ENCODE assay signal across 26 cellular contexts in genomic region chr20:32571566-32571965, GRCh38. TPM values are rescaled to one million over a fixed set of nuclear protein-coding genes. Genes with fewer than 3 reads are reported as not detected.
A peak's percentile ranks its signal among the peaks of the same experiment; 100 is the strongest.
DNase-seq lines count a peak whose midpoint lies in the region; ATAC-seq, FAIRE-seq and TF ChIP-seq lines count a peak whose summit lies in the region.
"Had no signal": no experiment of that assay in that cellular context is flagged by ENCODE, and none has a peak within 500 bp of the region (broad histone marks: within the 10 kb centered on the region; RNA-seq: fewer than 3 reads in every experiment).

No MANE protein-coding gene starts in this region.

- H2AK5ac ChIP-seq in H1 (ENCODE audit: low read depth, low read length) = peak overlapping the region; percentile 86; the same call in 1 of the 2 replicates

- DNase-seq in CD4-positive, CD25-positive, alpha-beta regulatory T cell = no peak
- DNase-seq in H7 (peak; percentile 68), H1 (ENCODE audit: low read depth in 1 of 2, low spot score in 2 of 2) (no peak), GOT3 (lab: John Stamatoyannopoulos, UW) (no peak)
- DNase-seq in effector memory CD8-positive, alpha-beta T cell = no peak
- DNase-seq: activated CD4-positive, alpha-beta T cell treated with anti-CD3 and anti-CD28 coated beads, Interleukin-2, amount 10 ng/mL, durations not matched to agents 24 days and 14 days; effector CD8-positive, alpha-beta T cell; foreskin keratinocyte; H9; NCI-H1694 treated with DMSO at 0.1 percent for 48 hours; NCI-H526; right cardiac atrium; RPMI8226; stimulated activated CD4-positive, alpha-beta T cell treated with anti-CD3 and anti-CD28 coated beads, Interleukin-12 subunit alpha, Interleukin-12 subunit beta, amount 100 ng/mL, for 4 hours; stimulated activated CD4-positive, alpha-beta T cell treated with anti-CD3 and anti-CD28 coated beads, Interleukin-4, amount 100 ng/mL, for 4 hours; stimulated activated naive CD4-positive, alpha-beta T cell treated with Interleukin-2 at 50 U/mL for 16 hours had no signal

- H3K4me3 ChIP-seq in CD4-positive, CD25-positive, alpha-beta regulatory T cell (ENCODE audit: low read depth, low read length) = no peak overlapping the region
- H3K4me3 ChIP-seq in H7 (ENCODE audit: insufficient read depth, low read depth, low read length) (no peak overlapping the region), H1 (ENCODE audit: extremely low read depth in 1 of 4, insufficient read depth in 2 of 4, low read depth in 3 of 4, low read length in 4 of 4) (no peak overlapping the region)
- H3K4me3 ChIP-seq: SK-N-MC, thoracic aorta had no signal

- H3K9me3 Mint-ChIP-seq in CD4-positive, CD25-positive, alpha-beta regulatory T cell = no peaks in the 10 kb centered on the region
- no peaks in the 10 kb centered on the region for H3K9me3 Mint-ChIP-seq in nephron
- no peaks in the 10 kb centered on the region for H3K9me3 Mint-ChIP-seq in effector memory CD8-positive, alpha-beta T cell
- H3K9me3 Mint-ChIP-seq: activated CD4-positive, alpha-beta T cell treated with anti-CD3 and anti-CD28 coated beads, Interleukin-2, amount 10 ng/mL, durations not matched to agents 24 days and 14 days; activated T-helper 2 cell treated with anti-CD3 and anti-CD28 coated beads, Interferon-gamma antibody, Interleukin-2, Interleukin-4, amounts not matched to agents 10 μg/mL and 5 μg/mL and 100 μg/mL, durations not matched to agents 14 hours and 24 hours and 36 hours; H9; memory B cell had no signal

- H4K91ac ChIP-seq in H1 (replicated peaks; ENCODE audit: insufficient read length, low read length) = peak overlapping the region; percentile 7

- no peaks in the 10 kb centered on the region for H3K27me3 Mint-ChIP-seq in CD4-positive, CD25-positive, alpha-beta regulatory T cell
- no peaks in the 10 kb centered on the region for H3K27me3 Mint-ChIP-seq in nephron (ENCODE audit: low read depth)
- H3K27me3 Mint-ChIP-seq in effector memory CD8-positive, alpha-beta T cell = no peaks in the 10 kb centered on the region
- H3K27me3 Mint-ChIP-seq: activated CD4-positive, alpha-beta T cell treated with anti-CD3 and anti-CD28 coated beads, Interleukin-2, amount 10 ng/mL, durations not matched to agents 24 days and 14 days; brain; memory B cell had no signal

- no peaks in the 10 kb centered on the region for H3K9me3 ChIP-seq in CD4-positive, CD25-positive, alpha-beta regulatory T cell (ENCODE audit: control insufficient read depth in 2 of 2, low read length in 2 of 2)
- no peaks in the 10 kb centered on the region for H3K9me3 ChIP-seq in H1 (ENCODE audit: insufficient read depth in 2 of 2, low read depth in 1 of 2, low read length in 1 of 2)
- H3K9me3 ChIP-seq: thoracic aorta had no signal

- H3K4ac ChIP-seq in H1 (replicated peaks; ENCODE audit: insufficient read length, low read depth, low read length) = no peak overlapping the region

- no peak overlapping the region for H4K5ac ChIP-seq in H1 (ENCODE audit: insufficient read length, low read depth, low read length)

- peaks cover 44% of the 10 kb centered on the region for H3K4me1 ChIP-seq in CD4-positive, CD25-positive, alpha-beta regulatory T cell (ENCODE audit: control insufficient read depth, insufficient read depth, low read length, poor library complexity, severe bottlenecking)
- peaks cover 0 to 23% (median 9%) of the 10 kb centered on the region in 4 experiments; a peak in 5 of 7 replicates for H3K4me1 ChIP-seq in H1 (replicated peaks in 1 of 4; ENCODE audit: control insufficient read depth in 3 of 4, insufficient read depth in 4 of 4, low read length in 3 of 4)
- H3K4me1 ChIP-seq: foreskin keratinocyte had no signal

- no peak for FAIRE-seq in H1 (lab: Jason Lieb, UNC)
- FAIRE-seq: G401.6 had no signal

- no peak overlapping the region for H3K56ac ChIP-seq in H1 (replicated peaks; ENCODE audit: insufficient read length, low read depth, low read length)

- no peak overlapping the region for H3K27ac ChIP-seq in CD4-positive, CD25-positive, alpha-beta regulatory T cell (ENCODE audit: insufficient read depth, low read length, poor library complexity, severe bottlenecking)
- no peak overlapping the region for H3K27ac ChIP-seq in H1 (ENCODE audit: low read depth, low read length)
- H3K27ac ChIP-seq: foreskin keratinocyte, HL-60, SK-N-MC, thoracic aorta had no signal

- peaks cover 8% of the 10 kb centered on the region; the same call in 1 of the 2 replicates for H3K23me2 ChIP-seq in H1 (ENCODE audit: low read depth, low read length)

- POLR2A ChIA-PET in H1 (lab: Charles Lee; ENCODE audit: partially characterized antibody) = no interaction called here

- no peak for TF ChIP-seq EP300 in H1 (IDR thresholded peaks at IDR 0.05; ENCODE audit: borderline replicate concordance in 1 of 2, low read depth in 2 of 2, low read length in 2 of 2)

- TF ChIP-seq RAD21 in H1 (IDR thresholded peaks at IDR 0.05 in 1 of 2, conservative IDR thresholded peaks at IDR 0.05 in 1 of 2; ENCODE audit: low read depth in 2 of 2, low read length in 2 of 2) = no peak

- peak overlapping the region; percentile 75; the same call in 1 of the 2 replicates for H2BK12ac ChIP-seq in H1 (ENCODE audit: low read depth, low read length)

- no peak for ATAC-seq in CD4-positive, CD25-positive, alpha-beta regulatory T cell (ENCODE audit: low read depth in 2 of 2)
- ATAC-seq in effector memory CD8-positive, alpha-beta T cell (replicated peaks) = no peak
- ATAC-seq in HG03039 (IDR thresholded peaks at IDR 0.05; ENCODE audit: unreplicated experiment) = no peak
- ATAC-seq: esophagus mucosa, foreskin keratinocyte, right cardiac atrium had no signal

- no peak overlapping the region for H4K8ac ChIP-seq in H1 (ENCODE audit: extremely low read depth, insufficient read depth, low read length)

- peaks cover 0 to 5% of the 10 kb centered on the region in 2 experiments for H4K20me1 ChIP-seq in H1 (replicated peaks in 1 of 2; ENCODE audit: control insufficient read depth in 1 of 2, insufficient read depth in 2 of 2, low read length in 2 of 2)

- H3K9ac ChIP-seq in H1 (replicated peaks in 1 of 4; ENCODE audit: extremely low read depth in 1 of 4, low read depth in 3 of 4, low read length in 3 of 4) = no peak overlapping the region

- H3K14ac ChIP-seq in H1 (ENCODE audit: insufficient read length) = no peak overlapping the region

- H3K27ac Mint-ChIP-seq in CD4-positive, CD25-positive, alpha-beta regulatory T cell = peak overlapping the region in 2 of 3 donors; percentile 73 to 84
- H3K27ac Mint-ChIP-seq in nephron = peak overlapping the region in 2 of 3 experiments; percentile 15 to 82
- no peak overlapping the region for H3K27ac Mint-ChIP-seq in effector memory CD8-positive, alpha-beta T cell
- H3K27ac Mint-ChIP-seq: activated CD4-positive, alpha-beta T cell treated with anti-CD3 and anti-CD28 coated beads, Interleukin-2, amount 10 ng/mL, durations not matched to agents 24 days and 14 days; activated T-helper 2 cell treated with anti-CD3 and anti-CD28 coated beads, Interferon-gamma antibody, Interleukin-2, Interleukin-4, amounts not matched to agents 10 μg/mL and 5 μg/mL and 100 μg/mL, durations not matched to agents 14 hours and 24 hours and 36 hours; memory B cell had no signal

- no peaks in the 10 kb centered on the region for H3K27me3 ChIP-seq in CD4-positive, CD25-positive, alpha-beta regulatory T cell (ENCODE audit: control insufficient read depth, insufficient read depth, low read length)
- H3K27me3 ChIP-seq in H7 (ENCODE audit: control insufficient read depth, insufficient read depth, low read length) (no peaks in the 10 kb centered on the region), H1 (replicated peaks in 1 of 4; ENCODE audit: control insufficient read depth in 3 of 4, extremely low read depth in 1 of 4, insufficient read depth in 3 of 4, low read length in 3 of 4) (peaks cover 0 to 2% (median 1%) of the 10 kb centered on the region in 4 experiments; a peak in 2 of 7 replicates)

- H3K36me3 Mint-ChIP-seq in CD4-positive, CD25-positive, alpha-beta regulatory T cell = peaks cover 5% of the 10 kb centered on the region
- no peaks in the 10 kb centered on the region for H3K36me3 Mint-ChIP-seq in nephron (ENCODE audit: low read depth)
- H3K36me3 Mint-ChIP-seq in effector memory CD8-positive, alpha-beta T cell (ENCODE audit: insufficient read depth) = peaks cover 9% of the 10 kb centered on the region
- H3K36me3 Mint-ChIP-seq: brain, memory B cell had no signal

- no peak overlapping the region for H3K18ac ChIP-seq in H1 (ENCODE audit: extremely low read depth, low read length)

- H2BK120ac ChIP-seq in H1 (replicated peaks; ENCODE audit: low read depth, low read length) = no peak overlapping the region

- no peak overlapping the region for H2AFZ ChIP-seq in H1 (ENCODE audit: low read length)

- 0 out of 2 replicates have a peak overlapping the region, but pooled peaks have one; percentile 61 for H2BK15ac ChIP-seq in H1 (ENCODE audit: low read length)

- 0 out of 2 replicates have a peak overlapping the region, but pooled peaks have one; percentile 10 for H2BK20ac ChIP-seq in H1 (ENCODE audit: low read length)

- TF ChIP-seq CTCF in H1 (IDR thresholded peaks at IDR 0.05; ENCODE audit: control extremely low read depth in 1 of 3, insufficient read depth in 1 of 3, low read depth in 1 of 3, low read length in 3 of 3) (no peak), nephron (IDR thresholded peaks at IDR 0.05; ENCODE audit: unreplicated experiment in 3 of 3) (no peak)

- no peak overlapping the region for H3K4me2 ChIP-seq in H1 (ENCODE audit: insufficient read depth in 1 of 2, low read depth in 2 of 2, low read length in 2 of 2)

- H3K79me2 ChIP-seq in H1 (ENCODE audit: control insufficient read depth in 1 of 2, insufficient read depth in 2 of 2, low read length in 2 of 2) = no peaks in the 10 kb centered on the region

- H3K79me1 ChIP-seq in H1 (ENCODE audit: low read depth, low read length) = no peaks in the 10 kb centered on the region; the same call in 1 of the 2 replicates

- CTCF ChIA-PET in H1 (lab: Charles Lee; ENCODE audit: partially characterized antibody) = interaction anchor here (1.0 to 1.3 kb wide), 2 partner anchors 15 to 50 kb away, joined by 3 read pairs; no protein-coding TSS in a partner anchor

- H3K4me1 Mint-ChIP-seq in CD4-positive, CD25-positive, alpha-beta regulatory T cell = peaks cover 0 to 45% (median 37%) of the 10 kb centered on the region in 4 donors
- H3K4me1 Mint-ChIP-seq in nephron = peaks cover 33% of the 10 kb centered on the region
- H3K4me1 Mint-ChIP-seq in effector memory CD8-positive, alpha-beta T cell (ENCODE audit: low read depth in 2 of 2) = peaks cover 17 to 42% of the 10 kb centered on the region in 2 donors

- 83% methylated on average over 9 of the region's 9 CpGs; no CpG with 5 or more reads in 1 of the 2 experiments for WGBS in H1 (ENCODE audit: extremely low coverage in 1 of 2, insufficient coverage in 1 of 2, insufficient read length in 1 of 2, insufficient replicate concordance in 2 of 2, low coverage in 1 of 2, low lambda C conversion rate in 2 of 2, missing lambda C conversion rate in 1 of 2), 2 experiments

- no peak overlapping the region for H3K4me3 Mint-ChIP-seq in CD4-positive, CD25-positive, alpha-beta regulatory T cell
- no peak overlapping the region for H3K4me3 Mint-ChIP-seq in nephron
- H3K4me3 Mint-ChIP-seq in effector memory CD8-positive, alpha-beta T cell = no peak overlapping the region
- H3K4me3 Mint-ChIP-seq: activated CD4-positive, alpha-beta T cell treated with anti-CD3 and anti-CD28 coated beads, Interleukin-2, amount 10 ng/mL, durations not matched to agents 24 days and 14 days; brain; H9; memory B cell had no signal

- H3K23ac ChIP-seq in H1 (ENCODE audit: insufficient read length) = no peak overlapping the region

- no peak for TF ChIP-seq POLR2A in H1 (IDR thresholded peaks at IDR 0.05; ENCODE audit: control extremely low read depth in 1 of 2, low read depth in 2 of 2, low read length in 2 of 2)

- 0 out of 2 replicates have a peak overlapping the region, but pooled peaks have one; percentile 52 for H2BK5ac ChIP-seq in H1 (ENCODE audit: low read depth, low read length)

- H3K36me3 ChIP-seq in CD4-positive, CD25-positive, alpha-beta regulatory T cell (ENCODE audit: control insufficient read depth, insufficient read depth, low read length) = no peaks in the 10 kb centered on the region
- H3K36me3 ChIP-seq in H7 (replicated peaks; ENCODE audit: control insufficient read depth, insufficient read depth, low read length) (no peaks in the 10 kb centered on the region), H1 (ENCODE audit: control insufficient read depth in 2 of 4, insufficient read depth in 4 of 4, low read length in 3 of 4) (no peaks in the 10 kb centered on the region)
- H3K36me3 ChIP-seq: thoracic aorta had no signal

RNA-seq across cellular contexts. Expression of gene NOL4L, which starts 13.6 kb away (rescaled TPM):
- total RNA-seq in CD4-positive, CD25-positive, alpha-beta regulatory T cell = 84.8 TPM
- 10 to 100 TPM in 3 of 4 donors, 1 to 10 TPM in 1; 7.1 to 11.4 (median 10.6) TPM for polyA plus RNA-seq in CD4-positive, CD25-positive, alpha-beta regulatory T cell
- 26.6 and 28.1 TPM in 2 replicates for total RNA-seq in H7 (2014; rRNA removed; shearing (Covaris generic))
- total RNA-seq in H1 (2021; fragmentation: NEBNext Ultra II Directional; extraction: Animal tissue kit (Norgen Biotek cat#: 25700)) = 23.5 and 23.7 TPM in 2 replicates
- polyA plus RNA-seq in H1 (2011; rRNA removed) = 15.3 and 24.9 TPM in 2 replicates
- 11.7 TPM for polyA plus RNA-seq in H1 (2011; cell fraction: cytosol; rRNA removed)
- 37.7 TPM for polyA plus RNA-seq in H1 (2011; cell fraction: nucleus; rRNA removed)
- 18.6 to 23.1 TPM (median 21.2 TPM) in 4 replicates for polyA plus RNA-seq in H1 (2012, experiment 1 of 2)
- polyA plus RNA-seq in H1 (2012, experiment 2 of 2) = 15.5 TPM
- 16.7 TPM for polyA plus RNA-seq in H1 (2013, experiment 1 of 2)
- 18.6 TPM for polyA plus RNA-seq in H1 (2013, experiment 2 of 2)
- polyA minus RNA-seq in H1 (2011; rRNA and poly(A)+ RNA removed) = 8.1 and 8.9 TPM in 2 replicates
- 14.1 TPM for polyA minus RNA-seq in H1 (2011; cell fraction: cytosol; rRNA and poly(A)+ RNA removed)
- polyA minus RNA-seq in H1 (2011; cell fraction: nucleus; rRNA and poly(A)+ RNA removed) = 14.4 TPM

Comparison
In these comparisons a context has a peak if more than half of its experiments do, and no peak if none do; other contexts are left out.
1. H3K27ac Mint-ChIP-seq: peak in CD4-positive, CD25-positive, alpha-beta regulatory T cell (2 of 3) and nephron (2 of 3); none in effector memory CD8-positive, alpha-beta T cell (0 of 2).